ENCODE assay signal across 17 cellular contexts in the genomic region with DNA sequence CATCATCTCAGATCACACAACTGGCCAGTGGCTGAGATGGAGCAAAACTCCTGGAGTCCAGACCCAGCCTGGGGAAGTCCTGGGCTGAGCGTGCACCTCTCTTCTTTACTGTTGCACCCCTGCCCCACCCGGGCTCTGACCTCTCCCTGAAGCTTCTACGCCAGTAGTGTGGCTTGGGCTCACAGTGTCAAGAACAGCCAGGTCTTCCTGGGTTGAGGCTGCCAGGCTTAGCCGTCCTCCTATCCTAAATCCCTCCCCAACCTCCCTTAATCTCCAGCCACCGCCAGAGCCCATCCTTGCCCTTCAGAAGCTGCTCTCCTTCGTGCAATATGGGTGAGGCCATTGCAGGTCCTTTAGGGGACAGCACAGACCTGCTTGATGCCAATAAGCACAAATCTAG.
DNase-seq lines count a peak whose midpoint lies in the region; ATAC-seq, FAIRE-seq and TF ChIP-seq lines count a peak whose summit lies in the region.
"Had no signal": no experiment of that assay in that cellular context is flagged by ENCODE, and none has a peak within 500 bp of the region (broad histone marks: within the 10 kb centered on the region; RNA-seq: fewer than 3 reads in every experiment).

No MANE protein-coding gene starts in this region.

- BruUV-seq in K562 (replicated peaks; lab: Mats Ljungman, UMichigan), result no TSS peak

- WGBS in K562 (ENCODE audit: insufficient coverage, low coverage, missing lambda C conversion rate), result 2% methylated on average over 6 of the region's 6 CpGs
- no CpG with 5 or more reads among the region's 6 CpGs for WGBS in neuronal stem cell (ENCODE audit: extremely low coverage in 2 of 2, insufficient read length in 2 of 2, insufficient replicate concordance in 1 of 2), 2 donors

- peaks cover 43% of the 10 kb centered on the region for H3K4me1 ChIP-seq in left ventricle myocardium inferior
- no peaks in the 10 kb centered on the region; a peak in 2 of 5 replicates for H3K4me1 ChIP-seq in K562 (replicated peaks in 1 of 2; ENCODE audit: control insufficient read depth in 2 of 2, insufficient read depth in 2 of 2, low read length in 2 of 2)
- H3K4me1 ChIP-seq in neuronal stem cell (ENCODE audit: control insufficient read depth in 2 of 2, insufficient read depth in 1 of 2, low read depth in 1 of 2, low read length in 2 of 2), result peaks cover 0 to 22% of the 10 kb centered on the region in 2 donors
- H3K4me1 ChIP-seq in upper lobe of right lung, result no peaks in the 10 kb centered on the region
- peaks cover 6 to 7% of the 10 kb centered on the region in 2 donors for H3K4me1 ChIP-seq in gastrocnemius medialis

- no peak overlapping the region for H4K8ac ChIP-seq in neuronal stem cell (ENCODE audit: low read depth, low read length)

- H3K27me3 ChIP-seq in left ventricle myocardium inferior (ENCODE audit: low read depth) (no peaks in the 10 kb centered on the region), K562 (ENCODE audit: control insufficient read depth in 2 of 2, insufficient read depth in 2 of 2, low read length in 2 of 2) (peaks cover 18 to 64% of the 10 kb centered on the region in 2 experiments), neuronal stem cell (ENCODE audit: control insufficient read depth in 3 of 3, insufficient read depth in 3 of 3, low read depth in 1 of 3, low read length in 3 of 3) (no peaks in the 10 kb centered on the region), upper lobe of right lung (no peaks in the 10 kb centered on the region), gastrocnemius medialis (no peaks in the 10 kb centered on the region)
- H3K27me3 ChIP-seq: BLaER1 treated with 17β-estradiol and CSF1 and Interleukin-3, amounts not matched to agents 10 nM and 100 nM had no signal

- no peak overlapping the region for H3K27ac ChIP-seq in left ventricle myocardium inferior (replicated peaks)
- H3K27ac ChIP-seq in K562 (ENCODE audit: extremely low read depth, low read depth, low read length), result no peak overlapping the region
- no peak overlapping the region for H3K27ac ChIP-seq in neuronal stem cell (replicated peaks; ENCODE audit: low read length)
- H3K27ac ChIP-seq in upper lobe of right lung, result no peak overlapping the region
- no peak overlapping the region for H3K27ac ChIP-seq in gastrocnemius medialis
- H3K27ac ChIP-seq: BLaER1 treated with 17β-estradiol and CSF1 and Interleukin-3, amounts not matched to agents 10 nM and 100 nM had no signal

- no peak overlapping the region for H2BK12ac ChIP-seq in neuronal stem cell (ENCODE audit: low read length)

- H3K9ac ChIP-seq in K562 (ENCODE audit: insufficient read depth in 1 of 2, low read depth in 2 of 2, low read length in 2 of 2) (no peak overlapping the region), neuronal stem cell (ENCODE audit: low read depth, low read length, poor library complexity) (no peak overlapping the region)
- H3K9ac ChIP-seq: BLaER1 treated with 17β-estradiol and CSF1 and Interleukin-3, amounts not matched to agents 10 nM and 100 nM had no signal

- H2BK120ac ChIP-seq in neuronal stem cell (ENCODE audit: low read depth, low read length), result no peak overlapping the region

- H3K4me3 ChIP-seq in left ventricle myocardium inferior (no peak overlapping the region), K562 (0 out of 2 replicates have a peak overlapping the region, but pooled peaks have one; percentile 21), neuronal stem cell (ENCODE audit: low read length in 2 of 2) (no peak overlapping the region), upper lobe of right lung (no peak overlapping the region), gastrocnemius medialis (no peak overlapping the region)
- H3K4me3 ChIP-seq: BLaER1 treated with 17β-estradiol and CSF1 and Interleukin-3, amounts not matched to agents 10 nM and 100 nM; GM23338 had no signal

- H3K9me1 ChIP-seq in K562 (ENCODE audit: control insufficient read depth, insufficient read depth, low read length), result peaks cover 12% of the 10 kb centered on the region

- H4K91ac ChIP-seq in neuronal stem cell (ENCODE audit: low read depth, low read length, poor library complexity), result no peak overlapping the region

- CTCF ChIA-PET in K562 (lab: Yijun Ruan, JAX; ENCODE audit: low intra/inter-chr PET ratio), result interaction anchor here (0.5 kb wide), 1 partner anchor 62 kb away, joined by 3 read pairs; no protein-coding TSS in a partner anchor

- POLR2A ChIA-PET in K562 (lab: Yijun Ruan, JAX), result no interaction called here

- H2BK15ac ChIP-seq in neuronal stem cell (ENCODE audit: low read length), result no peak overlapping the region

- H3K4me2 ChIP-seq in K562 (ENCODE audit: insufficient read depth, low read length) (peak overlapping the region; percentile 62; the same call in 1 of the 2 replicates), neuronal stem cell (ENCODE audit: insufficient read depth, low read length, poor library complexity, severe bottlenecking) (no peak overlapping the region)
- H3K4me2 ChIP-seq: BLaER1 treated with 17β-estradiol and CSF1 and Interleukin-3, amounts not matched to agents 10 nM and 100 nM; GM23338 had no signal

- no peak overlapping the region for H3K18ac ChIP-seq in neuronal stem cell (ENCODE audit: low read length)

- H2AFZ ChIP-seq in K562 (ENCODE audit: low read depth, low read length) (peak overlapping the region; percentile 67; the same call in 1 of the 2 replicates), neuronal stem cell (ENCODE audit: low read length) (no peak overlapping the region)
- H2AFZ ChIP-seq: GM23338 had no signal

- ATAC-seq in K562 (no peak), upper lobe of right lung (no peak), gastrocnemius medialis (no peak)
- ATAC-seq: CD8-positive, alpha-beta T cell; GM23338; HCT116; HepG2 had no signal

- no peak for TF ChIP-seq RAD21 in K562 (CRISPR knock-in tag; conservative IDR thresholded peaks at IDR 0.05 in 1 of 2, IDR thresholded peaks at IDR 0.05 in 1 of 2)

- peak; percentile 33 for DNase-seq in cardiac septum (ENCODE audit: low spot score)
- no peak for DNase-seq in left ventricle myocardium inferior
- no peak for DNase-seq in K562 (ENCODE audit: extremely low read depth in 1 of 4, low spot score in 3 of 4)
- DNase-seq in neuronal stem cell (ENCODE audit: low spot score), result no peak
- peak; percentile 42 for DNase-seq in upper lobe of right lung
- DNase-seq in gastrocnemius medialis, result no peak
- no peak for DNase-seq in KG1 (lab: John Stamatoyannopoulos, UW)
- DNase-seq: Calu3; CD8-positive, alpha-beta T cell; DMS79 treated with DMSO at 0.1 percent for 48 hours; GF-D8; H7; HFFc6 had no signal

- TF ChIP-seq POLR2A in K562 (conservative IDR thresholded peaks at IDR 0.05), result no peak
- TF ChIP-seq POLR2A in gastrocnemius medialis (IDR thresholded peaks at IDR 0.05), result no peak

- H3K4ac ChIP-seq in neuronal stem cell (ENCODE audit: low read length), result no peak overlapping the region

- H3K23ac ChIP-seq in neuronal stem cell (ENCODE audit: low read depth, low read length, poor library complexity), result no peak overlapping the region

- H3K9me3 ChIP-seq in left ventricle myocardium inferior (replicated peaks), result no peaks in the 10 kb centered on the region
- H3K9me3 ChIP-seq in K562 (replicated peaks; ENCODE audit: control insufficient read depth, insufficient read depth, low read depth, low read length), result no peaks in the 10 kb centered on the region
- H3K9me3 ChIP-seq in neuronal stem cell (replicated peaks in 1 of 2; ENCODE audit: control insufficient read depth in 2 of 2, insufficient read depth in 1 of 2, low read depth in 1 of 2, low read length in 2 of 2), result no peaks in the 10 kb centered on the region
- no peaks in the 10 kb centered on the region for H3K9me3 ChIP-seq in upper lobe of right lung
- H3K9me3 ChIP-seq in gastrocnemius medialis, result no peaks in the 10 kb centered on the region

- TF ChIP-seq EP300 in K562 (IDR thresholded peaks at IDR 0.05; ENCODE audit: low read length), result no peak

- TF ChIP-seq CTCF in left ventricle myocardium inferior (IDR thresholded peaks at IDR 0.05; ENCODE audit: borderline replicate concordance) (no peak), K562 (IDR thresholded peaks at IDR 0.05 in 2 of 3, conservative IDR thresholded peaks at IDR 0.05 in 1 of 3; ENCODE audit: insufficient read depth in 2 of 3, low read depth in 1 of 3, low read length in 3 of 3) (no peak), upper lobe of right lung (IDR thresholded peaks at IDR 0.05) (no peak), gastrocnemius medialis (IDR thresholded peaks at IDR 0.05 in 4 of 5, conservative IDR thresholded peaks at IDR 0.05 in 1 of 5) (no peak)

- no peaks in the 10 kb centered on the region; the same call in 1 of the 2 replicates for H4K20me1 ChIP-seq in K562 (replicated peaks; ENCODE audit: control insufficient read depth, insufficient read depth, low read length)
- H4K20me1 ChIP-seq: BLaER1 treated with 17β-estradiol and CSF1 and Interleukin-3, amounts not matched to agents 10 nM and 100 nM had no signal

- FAIRE-seq in K562 (lab: Jason Lieb, UNC), result no peak
- FAIRE-seq: HepG2 had no signal

- H3K79me1 ChIP-seq in neuronal stem cell (ENCODE audit: low read depth, low read length), result no peaks in the 10 kb centered on the region

- no peaks in the 10 kb centered on the region for H3K79me2 ChIP-seq in K562 (ENCODE audit: control insufficient read depth, insufficient read depth, low read length)

- H3K14ac ChIP-seq in neuronal stem cell (ENCODE audit: low read length), result no peak overlapping the region

- peak overlapping the region; percentile 47 for H2AK5ac ChIP-seq in neuronal stem cell (ENCODE audit: low read depth, low read length)

- intact Hi-C loops in cardiac septum (cut with DNase I), result no loop called here
- intact Hi-C loops in left ventricle myocardium inferior (cut with micrococcal nuclease), result no loop called here
- intact Hi-C loops in K562 (cut with micrococcal nuclease), result no loop called here
- intact Hi-C loops in upper lobe of right lung (cut with DNase I), result no loop called here
- intact Hi-C loops in gastrocnemius medialis (cut with DNase I; ENCODE audit: low total_unique reads), result no loop called here

- H3K36me3 ChIP-seq in left ventricle myocardium inferior, result no peaks in the 10 kb centered on the region
- H3K36me3 ChIP-seq in K562 (ENCODE audit: control insufficient read depth, insufficient read depth, low read length), result no peaks in the 10 kb centered on the region
- no peaks in the 10 kb centered on the region for H3K36me3 ChIP-seq in neuronal stem cell (replicated peaks in 1 of 2; ENCODE audit: control insufficient read depth in 2 of 2, insufficient read depth in 2 of 2, low read length in 2 of 2)
- no peaks in the 10 kb centered on the region for H3K36me3 ChIP-seq in upper lobe of right lung
- no peaks in the 10 kb centered on the region for H3K36me3 ChIP-seq in gastrocnemius medialis
- H3K36me3 ChIP-seq: BLaER1 treated with 17β-estradiol and CSF1 and Interleukin-3, amounts not matched to agents 10 nM and 100 nM had no signal

- H2BK5ac ChIP-seq in neuronal stem cell (ENCODE audit: low read length), result no peak overlapping the region

- in situ Hi-C loops in K562 (cut with MboI) (no loop called here), gastrocnemius medialis (cut with MboI; ENCODE audit: low sequenced_read_pairs in 4 of 4) (no loop called here)

TF ChIP-seq in K562, 482 proteins besides CTCF, POLR2A, EP300 and RAD21 (continues in another document):
- no peak for TF ChIP-seq MEIS2 (IDR thresholded peaks at IDR 0.05; ENCODE audit: partially characterized antibody)
- TF ChIP-seq BRD9 (IDR thresholded peaks at IDR 0.05; ENCODE audit: low read depth, partially characterized antibody), result no peak
- TF ChIP-seq MTA3 (IDR thresholded peaks at IDR 0.05; ENCODE audit: borderline replicate concordance), result no peak

Comparison
In these comparisons a context has a peak if more than half of its experiments do, and no peak if none do; other contexts are left out.
1. DNase-seq: peak in cardiac septum (single experiment) and upper lobe of right lung (single experiment); none in left ventricle myocardium inferior (single experiment), K562 (0 of 4), neuronal stem cell (single experiment), gastrocnemius medialis (0 of 2) and KG1 (single experiment).